1 cellular context compared by ENCODE assay signal in genomic region chr2:168149431-168149830, GRCh38.
TF ChIP-seq lines count a peak whose summit lies in the region.

No MANE protein-coding gene starts in this region.

TF ChIP-seq in HepG2, 621 proteins besides CTCF, POLR2A, EP300 and RAD21 (continued from another document and continues in another):
- no peak for TF ChIP-seq CHD4 (IDR thresholded peaks at IDR 0.05; ENCODE audit: borderline replicate concordance, low read length)
- no peak for TF ChIP-seq TAF1 (CRISPR knock-in tag; IDR thresholded peaks at IDR 0.05)
- no peak for TF ChIP-seq ZNF180 (CRISPR knock-in tag; IDR thresholded peaks at IDR 0.05; ENCODE audit: borderline replicate concordance, low read depth)
- TF ChIP-seq PLSCR1 (CRISPR knock-in tag; IDR thresholded peaks at IDR 0.05; ENCODE audit: borderline replicate concordance): no peak
- peak; percentile 57 for TF ChIP-seq ARID5B (CRISPR knock-in tag; IDR thresholded peaks at IDR 0.05)
- no peak for TF ChIP-seq ZNF687 (CRISPR knock-in tag; IDR thresholded peaks at IDR 0.05)
- no peak for TF ChIP-seq FOXO1 (CRISPR knock-in tag; IDR thresholded peaks at IDR 0.05)
- no peak for TF ChIP-seq NAIF1 (CRISPR knock-in tag; IDR thresholded peaks at IDR 0.05; ENCODE audit: borderline replicate concordance)
- no peak for TF ChIP-seq TAF15 (IDR thresholded peaks at IDR 0.05; ENCODE audit: low read depth, low read length, poor library complexity, severe bottlenecking)
- no peak for TF ChIP-seq RFX5 (IDR thresholded peaks at IDR 0.05; ENCODE audit: low read depth, low read length)
- TF ChIP-seq MTA3 (CRISPR knock-in tag; IDR thresholded peaks at IDR 0.05): no peak
- TF ChIP-seq MYC (CRISPR knock-in tag; IDR thresholded peaks at IDR 0.05; ENCODE audit: borderline replicate concordance): no peak
- no peak for TF ChIP-seq JDP2 (CRISPR knock-in tag; IDR thresholded peaks at IDR 0.05; ENCODE audit: borderline replicate concordance)
- no peak for TF ChIP-seq REST (IDR thresholded peaks at IDR 0.05; ENCODE audit: borderline replicate concordance in 1 of 2, low read depth in 1 of 2, low read length in 2 of 2)
- TF ChIP-seq ZNF17 (CRISPR knock-in tag; IDR thresholded peaks at IDR 0.05): no peak
- TF ChIP-seq ZNF484 (CRISPR knock-in tag; IDR thresholded peaks at IDR 0.05; ENCODE audit: borderline replicate concordance, low read depth): no peak
- TF ChIP-seq PHF5A (CRISPR knock-in tag; IDR thresholded peaks at IDR 0.05; ENCODE audit: low read depth, unreplicated experiment): no peak
- peak; percentile 79 for TF ChIP-seq ATF2 (CRISPR knock-in tag; IDR thresholded peaks at IDR 0.05)
- no peak for TF ChIP-seq ATRX (CRISPR knock-in tag; IDR thresholded peaks at IDR 0.05; ENCODE audit: borderline replicate concordance)
- TF ChIP-seq ZBTB42 (CRISPR knock-in tag; IDR thresholded peaks at IDR 0.05): no peak
- TF ChIP-seq ZNF143 (CRISPR knock-in tag; IDR thresholded peaks at IDR 0.05): no peak
- no peak for TF ChIP-seq KMT2B (CRISPR knock-in tag; IDR thresholded peaks at IDR 0.05)
- no peak for TF ChIP-seq ZNF780A (CRISPR knock-in tag; IDR thresholded peaks at IDR 0.05)
- TF ChIP-seq ZNF431 (CRISPR knock-in tag; IDR thresholded peaks at IDR 0.05; ENCODE audit: borderline replicate concordance, low read depth): no peak
- TF ChIP-seq KDM2A (CRISPR knock-in tag; IDR thresholded peaks at IDR 0.05; ENCODE audit: borderline replicate concordance, low read depth): no peak
- no peak for TF ChIP-seq HMG20B (CRISPR knock-in tag; conservative IDR thresholded peaks at IDR 0.05)
- no peak for TF ChIP-seq STAT6 (CRISPR knock-in tag; IDR thresholded peaks at IDR 0.05; ENCODE audit: borderline replicate concordance)
- no peak for TF ChIP-seq PLRG1 (conservative IDR thresholded peaks at IDR 0.05)
- no peak for TF ChIP-seq ZNF460 (CRISPR knock-in tag; IDR thresholded peaks at IDR 0.05; ENCODE audit: borderline replicate concordance)
- no peak for TF ChIP-seq ZNF552 (CRISPR knock-in tag; IDR thresholded peaks at IDR 0.05; ENCODE audit: borderline replicate concordance)
- no peak for TF ChIP-seq DDIT3 (CRISPR knock-in tag; IDR thresholded peaks at IDR 0.05)
- TF ChIP-seq ZMYM4 (CRISPR knock-in tag; IDR thresholded peaks at IDR 0.05): peak; percentile 74; the same call in 1 of the 2 replicates
